Comparison of ENCODE assay signal across 8 cellular contexts in genomic region chr5:168292783-168293696, GRCh38. TPM values are rescaled to one million over a fixed set of nuclear protein-coding genes. Genes with fewer than 3 reads are reported as not detected.
A peak's percentile ranks its signal among the peaks of the same experiment; 100 is the strongest.
DNase-seq lines count a peak whose midpoint lies in the region; ATAC-seq and TF ChIP-seq lines count a peak whose summit lies in the region.
"Had no signal": no experiment of that assay in that cellular context is flagged by ENCODE, and none has a peak within 500 bp of the region (broad histone marks: within the 10 kb centered on the region; RNA-seq: fewer than 3 reads in every experiment).

No MANE protein-coding gene starts in this region.

- peaks cover 23% of the 10 kb centered on the region for H3K36me3 ChIP-seq in RWPE2 (ENCODE audit: low read depth)
- no peaks in the 10 kb centered on the region for H3K36me3 ChIP-seq in hepatocyte (replicated peaks; ENCODE audit: insufficient read depth, low read depth)
- H3K36me3 ChIP-seq in trophoblast cell (ENCODE audit: control insufficient read depth in 1 of 2, insufficient read depth in 2 of 2, low read length in 2 of 2): no peaks in the 10 kb centered on the region

- H2BK12ac ChIP-seq in H9 (ENCODE audit: insufficient read length, low read depth, low read length): no peak overlapping the region
- no peak overlapping the region for H2BK12ac ChIP-seq in trophoblast cell (ENCODE audit: low read length)

- H3K23me2 ChIP-seq in H9 (ENCODE audit: insufficient read length, low read depth, low read length, poor library complexity, severe bottlenecking): peaks cover 13% of the 10 kb centered on the region

- H2BK15ac ChIP-seq in H9 (ENCODE audit: low read depth, low read length): no peak overlapping the region

- H3K79me2 ChIP-seq in H9 (ENCODE audit: insufficient read depth, low read length) (peaks cover 6% of the 10 kb centered on the region; the same call in 1 of the 2 replicates), hepatocyte (peaks cover 57% of the 10 kb centered on the region), trophoblast cell (ENCODE audit: control insufficient read depth, insufficient read depth, low read length, poor library complexity) (peaks cover 10% of the 10 kb centered on the region)

- H3K27me3 Mint-ChIP-seq in H9 (ENCODE audit: low read depth): peaks cover 18% of the 10 kb centered on the region

- H2BK120ac ChIP-seq in H9 (ENCODE audit: low read depth, low read length, poor library complexity, severe bottlenecking): no peak overlapping the region
- H2BK120ac ChIP-seq in trophoblast cell (ENCODE audit: insufficient read depth, low read length, poor library complexity): no peak overlapping the region

- H3K79me1 ChIP-seq in H9 (ENCODE audit: insufficient read depth, low read depth, low read length, poor library complexity, severe bottlenecking) (no peaks in the 10 kb centered on the region), trophoblast cell (ENCODE audit: low read length) (peaks cover 30% of the 10 kb centered on the region)

- H3T11ph ChIP-seq in H9 (ENCODE audit: low read length): no peak overlapping the region

- H3K4me1 Mint-ChIP-seq in H9: peaks cover 56 to 63% of the 10 kb centered on the region in 2 experiments

- H3K4me3 Mint-ChIP-seq in H9: peak overlapping the region; percentile 73 to 90

- TF ChIP-seq CTCF in H9 (conservative IDR thresholded peaks at IDR 0.05) (no peak), RWPE2 (IDR thresholded peaks at IDR 0.05; ENCODE audit: poor library complexity, severe bottlenecking) (no peak), hepatocyte (IDR thresholded peaks at IDR 0.05; ENCODE audit: poor library complexity) (no peak), omental fat pad (IDR thresholded peaks at IDR 0.05) (no peak)

- H3K27ac ChIP-seq in H9 (ENCODE audit: insufficient read length, low read depth, low read length) (no peak overlapping the region), RWPE2 (ENCODE audit: poor library complexity, severe bottlenecking) (peak overlapping the region; percentile 81), hepatocyte (peak overlapping the region; percentile 78), trophoblast cell (ENCODE audit: low read depth, low read length) (no peak overlapping the region)

- no peak overlapping the region for H2AFZ ChIP-seq in H9 (ENCODE audit: low read length)
- no peak overlapping the region for H2AFZ ChIP-seq in hepatocyte
- H2AFZ ChIP-seq in trophoblast cell (ENCODE audit: insufficient read depth, low read length, poor library complexity): no peak overlapping the region

- H3K27me3 ChIP-seq in H9 (ENCODE audit: insufficient read depth, low read length) (no peaks in the 10 kb centered on the region), RWPE2 (ENCODE audit: insufficient read depth, poor library complexity, severe bottlenecking) (no peaks in the 10 kb centered on the region), hepatocyte (no peaks in the 10 kb centered on the region), trophoblast cell (ENCODE audit: insufficient read depth, low read length) (no peaks in the 10 kb centered on the region)

- no peaks in the 10 kb centered on the region; a peak in 3 of 7 replicates for H3K36me3 Mint-ChIP-seq in H9 (ENCODE audit: insufficient read depth in 1 of 3, low read depth in 3 of 3)

- H3K18ac ChIP-seq in H9 (ENCODE audit: insufficient read length, low read depth, low read length): no peak overlapping the region
- H3K18ac ChIP-seq in trophoblast cell (ENCODE audit: low read length): peak overlapping the region; percentile 17

- no peak for ATAC-seq in RWPE2 (ENCODE audit: low read depth)
- ATAC-seq in omental fat pad (ENCODE audit: low FRiP score): no peak

- no peaks in the 10 kb centered on the region for H3K9me3 ChIP-seq in H9 (ENCODE audit: control insufficient read depth, low read depth, low read length)
- no peaks in the 10 kb centered on the region for H3K9me3 ChIP-seq in RWPE2 (ENCODE audit: severe bottlenecking)
- no peaks in the 10 kb centered on the region for H3K9me3 ChIP-seq in hepatocyte (ENCODE audit: low read depth)
- H3K9me3 ChIP-seq in trophoblast cell (ENCODE audit: insufficient read depth, low read depth, low read length): no peaks in the 10 kb centered on the region

- H4K12ac ChIP-seq in trophoblast cell (ENCODE audit: low read depth, low read length): no peak overlapping the region

- H2BK20ac ChIP-seq in H9 (ENCODE audit: low read depth, low read length, poor library complexity, severe bottlenecking): no peak overlapping the region

- H3K23ac ChIP-seq in H9 (ENCODE audit: insufficient read length, low read depth, low read length): no peak overlapping the region
- no peak overlapping the region for H3K23ac ChIP-seq in trophoblast cell (ENCODE audit: low read length)

- H2AK5ac ChIP-seq in H9 (ENCODE audit: insufficient read length, low read length): no peak overlapping the region
- no peak overlapping the region for H2AK5ac ChIP-seq in trophoblast cell (ENCODE audit: low read length)

- H3K4me2 ChIP-seq in H9 (ENCODE audit: insufficient read depth, insufficient read length, low read length) (peak overlapping the region; percentile 73), hepatocyte (peak overlapping the region; percentile 76), trophoblast cell (ENCODE audit: low read length) (peak overlapping the region; percentile 84)

- H4K8ac ChIP-seq in H9 (replicated peaks; ENCODE audit: insufficient read length, low read depth, low read length): no peak overlapping the region
- H4K8ac ChIP-seq in trophoblast cell (ENCODE audit: low read depth, low read length): no peak overlapping the region

- H3K4ac ChIP-seq in H9 (ENCODE audit: low read depth, low read length) (no peak overlapping the region), trophoblast cell (ENCODE audit: low read depth, low read length) (peak overlapping the region; percentile 13)

- no peaks in the 10 kb centered on the region for H3K9me2 ChIP-seq in hepatocyte (replicated peaks; ENCODE audit: insufficient read depth)

- 0 out of 2 replicates have a peak, but pooled peaks cover 5% of the 10 kb centered on the region for H3K4me1 ChIP-seq in H9 (ENCODE audit: insufficient read depth, low read length)
- peaks cover 53% of the 10 kb centered on the region for H3K4me1 ChIP-seq in RWPE2 (ENCODE audit: insufficient read depth, poor library complexity, severe bottlenecking)
- peaks cover 24% of the 10 kb centered on the region for H3K4me1 ChIP-seq in hepatocyte (ENCODE audit: insufficient read depth)
- H3K4me1 ChIP-seq in trophoblast cell (ENCODE audit: control insufficient read depth in 1 of 2, insufficient read depth in 2 of 2, low read length in 2 of 2): peaks cover 27 to 38% of the 10 kb centered on the region in 2 experiments

- H3K9me3 Mint-ChIP-seq in H9: no peaks in the 10 kb centered on the region; a peak in 1 of 5 replicates

- peak overlapping the region; percentile 95 for H3K4me3 ChIP-seq in RWPE2 (ENCODE audit: severe bottlenecking)
- H3K4me3 ChIP-seq in hepatocyte: peak overlapping the region; percentile 83
- H3K4me3 ChIP-seq in trophoblast cell (ENCODE audit: low read depth, low read length): peak overlapping the region; percentile 81

- H4K20me1 ChIP-seq in H9 (ENCODE audit: control insufficient read depth, insufficient read depth, insufficient read length) (no peaks in the 10 kb centered on the region), hepatocyte (ENCODE audit: insufficient read depth, poor library complexity, severe bottlenecking) (peaks cover 3% of the 10 kb centered on the region)

- DNase-seq in H9 (no peak), RWPE2 (ENCODE audit: low spot score) (no peak), hepatocyte (ENCODE audit: low spot score) (no peak), trophoblast cell (no peak), OCI-M1 (lab: John Stamatoyannopoulos, UW) (no peak), omental fat pad (ENCODE audit: low spot score) (no peak), OCI-M2 (lab: John Stamatoyannopoulos, UW; ENCODE audit: unreplicated experiment) (no peak)
- DNase-seq: stimulated activated CD4-positive, alpha-beta T cell treated with anti-CD3 and anti-CD28 coated beads, Interleukin-2, amount 100 ng/mL, for 24 hours had no signal

- WGBS in H9 (ENCODE audit: extremely low coverage, insufficient read length, low lambda C conversion rate): no CpG with 5 or more reads among the region's 18 CpGs
- WGBS in hepatocyte (ENCODE audit: low lambda C conversion rate, missing lambda C conversion rate): 46% methylated on average over 17 of the region's 18 CpGs
- WGBS in trophoblast cell (ENCODE audit: extremely low coverage, insufficient coverage, insufficient read length): no CpG with 5 or more reads among the region's 18 CpGs

- H3K14ac ChIP-seq in H9 (ENCODE audit: insufficient read depth, low read length): no peak overlapping the region
- H3K14ac ChIP-seq in trophoblast cell (ENCODE audit: low read length): no peak overlapping the region

- H3K27ac Mint-ChIP-seq in H9: no peak overlapping the region; a peak in 1 of 7 replicates

- no peak overlapping the region for H3K9ac ChIP-seq in H9 (ENCODE audit: extremely low read depth, insufficient read length, low read length)
- no peak overlapping the region for H3K9ac ChIP-seq in trophoblast cell (ENCODE audit: low read length)

- H2BK5ac ChIP-seq in H9 (ENCODE audit: insufficient read length, low read length): no peak overlapping the region
- no peak overlapping the region for H2BK5ac ChIP-seq in trophoblast cell (ENCODE audit: low read depth, low read length, poor library complexity)

- no peak overlapping the region for H4K5ac ChIP-seq in H9 (ENCODE audit: insufficient read length, low read depth, low read length)

- H3K56ac ChIP-seq in H9 (ENCODE audit: insufficient read length, low read depth, low read length): no peak overlapping the region

- H4K91ac ChIP-seq in H9 (ENCODE audit: insufficient read length, low read depth, low read length) (no peak overlapping the region), trophoblast cell (ENCODE audit: low read depth, low read length) (no peak overlapping the region)

RNA-seq across cellular contexts. Expression of gene WWC1, which starts 1.6 kb away (rescaled TPM):
- total RNA-seq in H9 (2021) (28.2 and 30.7 TPM in 2 replicates), hepatocyte (22.6 and 27.6 TPM in 2 replicates), omental fat pad (10 to 100 TPM in 3 of 4 donors, under 1 TPM in 1; 0.63 to 92.6 (median 21.0) TPM)
- 21.5 and 27.8 TPM in 2 replicates for polyA plus RNA-seq in hepatocyte
- 48.1 and 48.6 TPM in 2 replicates for polyA plus RNA-seq in trophoblast cell (2013)

Comparison
In these comparisons a context has a peak if more than half of its experiments do, and no peak if none do; other contexts are left out.
1. H3K27ac ChIP-seq: peak in RWPE2 (single experiment) and hepatocyte (single experiment); none in H9 (single experiment) and trophoblast cell (single experiment).
2. Peak in every context shown above with its lines, with median percentiles within 50 percentile points of each other: H3K4me2 ChIP-seq and H3K4me3 ChIP-seq.